23 cellular contexts compared by ENCODE assay signal in the genomic region with DNA sequence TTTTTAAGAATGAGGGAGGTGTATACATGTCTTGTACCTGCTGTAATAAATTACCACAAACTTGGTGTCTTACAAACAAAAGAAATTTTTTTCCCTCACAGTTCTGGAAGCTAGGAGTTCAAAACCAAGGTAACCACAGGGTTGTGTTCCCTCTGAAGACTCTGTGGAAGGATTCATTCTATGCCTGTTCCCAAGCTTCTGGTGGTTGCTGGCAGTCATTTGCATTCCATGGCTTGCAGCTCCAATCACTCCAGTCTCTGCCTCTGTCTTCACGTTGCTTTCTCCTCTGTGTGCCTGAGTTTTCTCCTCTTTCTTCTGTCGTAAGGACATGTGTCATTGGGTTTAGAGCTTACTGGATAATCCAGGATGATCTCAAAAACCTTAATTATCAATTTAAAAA.
"Had no signal": no experiment of that assay in that cellular context is flagged by ENCODE, and none has a peak within 500 bp of the region (broad histone marks: within the 10 kb centered on the region; RNA-seq: fewer than 3 reads in every experiment).

No MANE protein-coding gene starts in this region.

- H3K9me3 ChIP-seq: esophagus squamous epithelium, gastrocnemius medialis, mucosa of descending colon, testis, vagina had no signal

- H3K36me3 ChIP-seq: brain microvascular endothelial cell, esophagus squamous epithelium, gastrocnemius medialis, vagina had no signal

- ATAC-seq: activated CD4-positive, alpha-beta T cell treated with anti-CD3 and anti-CD28 coated beads for 36 hours; gastrocnemius medialis; left colon; mucosa of descending colon; sciatic nerve had no signal

- H3K27me3 ChIP-seq: brain microvascular endothelial cell, esophagus squamous epithelium, gastrocnemius medialis, testis, vagina had no signal

- DNase-seq: activated B cell treated with CpG ODN at 0.5 μM for 24 hours; activated CD4-positive, alpha-beta memory T cell treated with anti-CD3 and anti-CD28 coated beads, Interleukin-2, amount 10 ng/mL, durations not matched to agents 7 days and 5 days; activated CD4-positive, alpha-beta T cell treated with anti-CD3 and anti-CD28 coated beads for 36 hours; activated effector memory CD4-positive, alpha-beta T cell treated with anti-CD3 and anti-CD28 coated beads, Interleukin-2, amount 50 U/mL, for 16 hours; activated naive CD4-positive, alpha-beta T cell treated with anti-CD3 and anti-CD28 coated beads, Interleukin-2, amount 10 ng/mL, durations not matched to agents 7 days and 5 days; brain microvascular endothelial cell; central memory CD4-positive, alpha-beta T cell; esophagus squamous epithelium; gastrocnemius medialis; head of caudate nucleus; left colon; mesenchymal stem cell; mucosa of descending colon; naive B cell; posterior cingulate gyrus; small intestine; stimulated activated CD4-positive, alpha-beta T cell treated with anti-CD3 and anti-CD28 coated beads, Interleukin-15, amount 100 ng/mL, for 24 hours; stimulated activated naive CD4-positive, alpha-beta T cell; T-helper 9 cell; testis; trophoblast cell had no signal

- H3K4me1 Mint-ChIP-seq: activated B cell treated with CpG ODN at 0.5 μM for 24 hours; activated CD4-positive, alpha-beta memory T cell treated with anti-CD3 and anti-CD28 coated beads, Interleukin-2, amount 10 ng/mL, durations not matched to agents 7 days and 5 days; activated naive CD4-positive, alpha-beta T cell treated with anti-CD3 and anti-CD28 coated beads, Interleukin-2, amount 10 ng/mL, durations not matched to agents 7 days and 5 days; naive B cell had no signal

- H3K27ac Mint-ChIP-seq: activated B cell treated with CpG ODN at 0.5 μM for 24 hours; activated CD4-positive, alpha-beta memory T cell treated with anti-CD3 and anti-CD28 coated beads, Interleukin-2, amount 10 ng/mL, durations not matched to agents 7 days and 5 days; activated CD4-positive, alpha-beta T cell treated with anti-CD3 and anti-CD28 coated beads for 36 hours; activated naive CD4-positive, alpha-beta T cell treated with anti-CD3 and anti-CD28 coated beads, Interleukin-2, amount 10 ng/mL, durations not matched to agents 7 days and 5 days; naive B cell had no signal

- H3K4me3 Mint-ChIP-seq: activated B cell treated with CpG ODN at 0.5 μM for 24 hours; activated CD4-positive, alpha-beta memory T cell treated with anti-CD3 and anti-CD28 coated beads, Interleukin-2, amount 10 ng/mL, durations not matched to agents 7 days and 5 days; activated CD4-positive, alpha-beta T cell treated with anti-CD3 and anti-CD28 coated beads for 36 hours; activated naive CD4-positive, alpha-beta T cell treated with anti-CD3 and anti-CD28 coated beads, Interleukin-2, amount 10 ng/mL, durations not matched to agents 7 days and 5 days; naive B cell had no signal

- H3K36me3 Mint-ChIP-seq: activated naive CD4-positive, alpha-beta T cell treated with anti-CD3 and anti-CD28 coated beads, Interleukin-2, amount 10 ng/mL, durations not matched to agents 7 days and 5 days; naive B cell had no signal

- H3K27ac ChIP-seq: brain microvascular endothelial cell, esophagus squamous epithelium, gastrocnemius medialis, testis, vagina had no signal

- H3K4me3 ChIP-seq: esophagus squamous epithelium, gastrocnemius medialis, mucosa of descending colon, testis, vagina had no signal

- H3K9me3 Mint-ChIP-seq: activated B cell treated with CpG ODN at 0.5 μM for 24 hours; activated CD4-positive, alpha-beta memory T cell treated with anti-CD3 and anti-CD28 coated beads, Interleukin-2, amount 10 ng/mL, durations not matched to agents 7 days and 5 days; activated naive CD4-positive, alpha-beta T cell treated with anti-CD3 and anti-CD28 coated beads, Interleukin-2, amount 10 ng/mL, durations not matched to agents 7 days and 5 days had no signal

- H3K4me1 ChIP-seq: esophagus squamous epithelium, gastrocnemius medialis, testis, vagina had no signal
